ENCODE assay signal across 7 cellular contexts in the genomic region with DNA sequence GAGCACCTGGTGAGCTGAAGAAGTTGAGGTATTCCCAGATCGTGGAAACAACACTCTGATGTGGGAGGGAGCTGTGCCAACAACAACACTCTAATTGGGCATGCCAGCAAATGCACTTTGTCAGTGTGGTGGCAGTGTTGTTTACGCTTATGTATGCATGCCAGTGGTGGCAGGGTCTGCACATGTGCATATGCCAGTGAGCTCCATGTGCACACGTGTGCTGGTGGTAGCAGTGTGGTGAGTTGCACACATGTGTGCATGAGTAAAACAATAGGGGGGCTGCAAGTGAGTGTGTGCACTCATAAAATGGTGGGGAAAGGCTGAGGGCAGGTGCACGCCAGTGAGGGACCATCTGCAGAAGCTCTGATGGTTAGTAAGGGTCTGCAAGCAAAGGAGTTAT.
"Had no signal": no experiment of that assay in that cellular context is flagged by ENCODE, and none has a peak within 500 bp of the region (broad histone marks: within the 10 kb centered on the region; RNA-seq: fewer than 3 reads in every experiment).

No MANE protein-coding gene starts in this region.

- DNase-seq: GM23248, H9, HCEC 1CT, KBM-7 had no signal

- H3K4me3 ChIP-seq: GM23248 had no signal

- FAIRE-seq: H54, HTR-8/SVneo had no signal

- H3K27ac ChIP-seq: GM23248, KMS-11 had no signal

- H2AFZ ChIP-seq: GM23248 had no signal

- H3K4me2 ChIP-seq: KMS-11 had no signal

- H3K9ac ChIP-seq: GM23248, KMS-11 had no signal
